In genomic region chr2:174485763-174486613, GRCh38 we compare ENCODE assay signal across 8 cellular contexts. TPM values are rescaled to one million over a fixed set of nuclear protein-coding genes. Genes with fewer than 3 reads are reported as not detected.
A peak's percentile ranks its signal among the peaks of the same experiment; 100 is the strongest.
DNase-seq lines count a peak whose midpoint lies in the region; ATAC-seq and TF ChIP-seq lines count a peak whose summit lies in the region.

No MANE protein-coding gene starts in this region.

- peak; percentile 27 for ATAC-seq in GM19035 (IDR thresholded peaks at IDR 0.05; ENCODE audit: unreplicated experiment)
- peak; percentile 40 for ATAC-seq in HG03354 (IDR thresholded peaks at IDR 0.05; ENCODE audit: poor library complexity, severe bottlenecking, unreplicated experiment)
- ATAC-seq in HG03439 (IDR thresholded peaks at IDR 0.05; ENCODE audit: unreplicated experiment): no peak

- H3K27me3 ChIP-seq in BE2C (no peaks in the 10 kb centered on the region), SJCRH30 (no peaks in the 10 kb centered on the region), brain microvascular endothelial cell (replicated peaks) (no peaks in the 10 kb centered on the region)

- in situ Hi-C loops in brain microvascular endothelial cell (cut with HindIII; ENCODE audit: low pct_ligation_motif_present, low sequenced_read_pairs): no loop called here

- TF ChIP-seq CTCF in BE2C (IDR thresholded peaks at IDR 0.05; ENCODE audit: low read depth, low read length) (no peak), brain microvascular endothelial cell (IDR thresholded peaks at IDR 0.05; ENCODE audit: low read depth, low read length, missing control alignments) (no peak)

- no peaks in the 10 kb centered on the region for H3K9me3 ChIP-seq in BE2C
- no peaks in the 10 kb centered on the region for H3K9me3 ChIP-seq in SJCRH30 (replicated peaks)

- H3K4me1 ChIP-seq in BE2C (no peaks in the 10 kb centered on the region), SJCRH30 (no peaks in the 10 kb centered on the region)

- H3K27ac ChIP-seq in SJCRH30 (peak overlapping the region; percentile 71), brain microvascular endothelial cell (no peak overlapping the region)

- H3K36me3 ChIP-seq in BE2C (no peaks in the 10 kb centered on the region), SJCRH30 (no peaks in the 10 kb centered on the region), brain microvascular endothelial cell (replicated peaks) (no peaks in the 10 kb centered on the region)

- DNase-seq in BE2C (peak; percentile 42), SJCRH30 (peak; percentile 74 to 77), brain microvascular endothelial cell (peak; percentile 26), islet precursor cell (peak; percentile 57)
- DNase-seq in stimulated activated CD4-positive, alpha-beta T cell treated with anti-CD3 and anti-CD28 coated beads, Interleukin-15, amount 100 ng/mL, for 24 hours: peak; percentile 54

- H3K4me3 ChIP-seq in BE2C (ENCODE audit: low read depth, low read length) (peak overlapping the region; percentile 72), SJCRH30 (peak overlapping the region; percentile 89), brain microvascular endothelial cell (ENCODE audit: low read depth, low read length) (peak overlapping the region; percentile 83)

RNA-seq across cellular contexts. Expression of gene GPR155, which starts 0.8 kb away (rescaled TPM):
- polyA plus RNA-seq in BE2C (2012; ENCODE audit: insufficient read depth, insufficient read length, low read depth): 0.71 TPM
- 13.5 and 14.1 TPM in 2 replicates for total RNA-seq in SJCRH30 (2014; rRNA removed; shearing (Covaris generic))
